1 cellular context compared by ENCODE assay signal in the genomic region with DNA sequence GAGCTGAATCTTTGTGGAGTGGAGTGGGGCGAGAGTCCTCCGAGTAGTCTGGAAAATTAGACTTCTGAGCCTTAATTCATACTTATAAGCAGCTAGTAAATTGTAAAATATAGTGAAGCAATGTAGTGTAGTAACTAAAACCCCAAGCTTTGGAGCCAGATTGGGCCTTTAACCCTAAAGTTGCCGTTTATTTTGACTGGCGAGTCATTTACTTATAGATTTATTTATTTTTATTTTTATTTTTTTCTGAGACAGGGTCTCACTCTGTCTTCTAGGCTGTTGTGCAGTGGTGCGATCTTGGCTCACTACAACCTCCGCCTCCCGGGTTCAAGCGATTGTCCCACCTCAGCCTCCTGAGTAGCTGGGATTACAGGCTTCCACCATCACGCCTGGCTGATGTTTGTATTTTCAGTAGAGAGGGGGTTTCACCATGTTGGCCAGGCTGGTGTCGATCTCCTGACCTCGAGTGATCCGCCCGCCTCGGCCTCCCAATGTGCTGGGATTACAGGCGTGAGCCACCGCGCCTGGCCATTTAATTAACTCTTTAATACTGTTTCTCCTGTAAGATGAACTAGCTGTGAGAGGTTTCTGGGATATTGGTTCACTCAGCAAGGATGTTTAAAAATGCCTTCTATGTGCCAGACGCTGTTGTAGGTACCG.
TF ChIP-seq lines count a peak whose summit lies in the region.

No MANE protein-coding gene starts in this region.

TF ChIP-seq in K562, 482 proteins besides CTCF, POLR2A, EP300 and RAD21 (continued from another document):
- TF ChIP-seq, protein P1, sequence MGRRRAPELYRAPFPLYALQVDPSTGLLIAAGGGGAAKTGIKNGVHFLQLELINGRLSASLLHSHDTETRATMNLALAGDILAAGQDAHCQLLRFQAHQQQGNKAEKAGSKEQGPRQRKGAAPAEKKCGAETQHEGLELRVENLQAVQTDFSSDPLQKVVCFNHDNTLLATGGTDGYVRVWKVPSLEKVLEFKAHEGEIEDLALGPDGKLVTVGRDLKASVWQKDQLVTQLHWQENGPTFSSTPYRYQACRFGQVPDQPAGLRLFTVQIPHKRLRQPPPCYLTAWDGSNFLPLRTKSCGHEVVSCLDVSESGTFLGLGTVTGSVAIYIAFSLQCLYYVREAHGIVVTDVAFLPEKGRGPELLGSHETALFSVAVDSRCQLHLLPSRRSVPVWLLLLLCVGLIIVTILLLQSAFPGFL (CRISPR knock-in tag; IDR thresholded peaks at IDR 0.05) = no peak
- TF ChIP-seq MCM5 (IDR thresholded peaks at IDR 0.05; ENCODE audit: low read depth) = no peak
- no peak for TF ChIP-seq RB1 (IDR thresholded peaks at IDR 0.05; ENCODE audit: low read depth)
- TF ChIP-seq, protein P2, sequence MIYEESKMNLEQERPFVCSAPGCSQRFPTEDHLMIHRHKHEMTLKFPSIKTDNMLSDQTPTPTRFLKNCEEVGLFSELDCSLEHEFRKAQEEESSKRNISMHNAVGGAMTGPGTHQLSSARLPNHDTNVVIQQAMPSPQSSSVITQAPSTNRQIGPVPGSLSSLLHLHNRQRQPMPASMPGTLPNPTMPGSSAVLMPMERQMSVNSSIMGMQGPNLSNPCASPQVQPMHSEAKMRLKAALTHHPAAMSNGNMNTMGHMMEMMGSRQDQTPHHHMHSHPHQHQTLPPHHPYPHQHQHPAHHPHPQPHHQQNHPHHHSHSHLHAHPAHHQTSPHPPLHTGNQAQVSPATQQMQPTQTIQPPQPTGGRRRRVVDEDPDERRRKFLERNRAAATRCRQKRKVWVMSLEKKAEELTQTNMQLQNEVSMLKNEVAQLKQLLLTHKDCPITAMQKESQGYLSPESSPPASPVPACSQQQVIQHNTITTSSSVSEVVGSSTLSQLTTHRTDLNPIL (CRISPR knock-in tag; IDR thresholded peaks at IDR 0.05) = no peak
- no peak for TF ChIP-seq ZNF253 (CRISPR knock-in tag; conservative IDR thresholded peaks at IDR 0.05)
- no peak for TF ChIP-seq SIRT6 (IDR thresholded peaks at IDR 0.05; ENCODE audit: low read depth, low read length)
- TF ChIP-seq ETV1 (tag; conservative IDR thresholded peaks at IDR 0.05; ENCODE audit: low read depth) = no peak
- TF ChIP-seq, protein P3, sequence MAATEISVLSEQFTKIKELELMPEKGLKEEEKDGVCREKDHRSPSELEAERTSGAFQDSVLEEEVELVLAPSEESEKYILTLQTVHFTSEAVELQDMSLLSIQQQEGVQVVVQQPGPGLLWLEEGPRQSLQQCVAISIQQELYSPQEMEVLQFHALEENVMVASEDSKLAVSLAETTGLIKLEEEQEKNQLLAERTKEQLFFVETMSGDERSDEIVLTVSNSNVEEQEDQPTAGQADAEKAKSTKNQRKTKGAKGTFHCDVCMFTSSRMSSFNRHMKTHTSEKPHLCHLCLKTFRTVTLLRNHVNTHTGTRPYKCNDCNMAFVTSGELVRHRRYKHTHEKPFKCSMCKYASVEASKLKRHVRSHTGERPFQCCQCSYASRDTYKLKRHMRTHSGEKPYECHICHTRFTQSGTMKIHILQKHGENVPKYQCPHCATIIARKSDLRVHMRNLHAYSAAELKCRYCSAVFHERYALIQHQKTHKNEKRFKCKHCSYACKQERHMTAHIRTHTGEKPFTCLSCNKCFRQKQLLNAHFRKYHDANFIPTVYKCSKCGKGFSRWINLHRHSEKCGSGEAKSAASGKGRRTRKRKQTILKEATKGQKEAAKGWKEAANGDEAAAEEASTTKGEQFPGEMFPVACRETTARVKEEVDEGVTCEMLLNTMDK (IDR thresholded peaks at IDR 0.05; ENCODE audit: borderline replicate concordance, insufficient read depth, low read depth, low read length, poor library complexity, severe bottlenecking) = no peak
- TF ChIP-seq, protein P4, sequence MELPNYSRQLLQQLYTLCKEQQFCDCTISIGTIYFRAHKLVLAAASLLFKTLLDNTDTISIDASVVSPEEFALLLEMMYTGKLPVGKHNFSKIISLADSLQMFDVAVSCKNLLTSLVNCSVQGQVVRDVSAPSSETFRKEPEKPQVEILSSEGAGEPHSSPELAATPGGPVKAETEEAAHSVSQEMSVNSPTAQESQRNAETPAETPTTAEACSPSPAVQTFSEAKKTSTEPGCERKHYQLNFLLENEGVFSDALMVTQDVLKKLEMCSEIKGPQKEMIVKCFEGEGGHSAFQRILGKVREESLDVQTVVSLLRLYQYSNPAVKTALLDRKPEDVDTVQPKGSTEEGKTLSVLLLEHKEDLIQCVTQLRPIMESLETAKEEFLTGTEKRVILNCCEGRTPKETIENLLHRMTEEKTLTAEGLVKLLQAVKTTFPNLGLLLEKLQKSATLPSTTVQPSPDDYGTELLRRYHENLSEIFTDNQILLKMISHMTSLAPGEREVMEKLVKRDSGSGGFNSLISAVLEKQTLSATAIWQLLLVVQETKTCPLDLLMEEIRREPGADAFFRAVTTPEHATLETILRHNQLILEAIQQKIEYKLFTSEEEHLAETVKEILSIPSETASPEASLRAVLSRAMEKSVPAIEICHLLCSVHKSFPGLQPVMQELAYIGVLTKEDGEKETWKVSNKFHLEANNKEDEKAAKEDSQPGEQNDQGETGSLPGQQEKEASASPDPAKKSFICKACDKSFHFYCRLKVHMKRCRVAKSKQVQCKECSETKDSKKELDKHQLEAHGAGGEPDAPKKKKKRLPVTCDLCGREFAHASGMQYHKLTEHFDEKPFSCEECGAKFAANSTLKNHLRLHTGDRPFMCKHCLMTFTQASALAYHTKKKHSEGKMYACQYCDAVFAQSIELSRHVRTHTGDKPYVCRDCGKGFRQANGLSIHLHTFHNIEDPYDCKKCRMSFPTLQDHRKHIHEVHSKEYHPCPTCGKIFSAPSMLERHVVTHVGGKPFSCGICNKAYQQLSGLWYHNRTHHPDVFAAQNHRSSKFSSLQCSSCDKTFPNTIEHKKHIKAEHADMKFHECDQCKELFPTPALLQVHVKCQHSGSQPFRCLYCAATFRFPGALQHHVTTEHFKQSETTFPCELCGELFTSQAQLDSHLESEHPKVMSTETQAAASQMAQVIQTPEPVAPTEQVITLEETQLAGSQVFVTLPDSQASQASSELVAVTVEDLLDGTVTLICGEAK (IDR thresholded peaks at IDR 0.05) = peak; percentile 15; the same call in 1 of the 2 replicates
- TF ChIP-seq, protein P4 (CRISPR knock-in tag; IDR thresholded peaks at IDR 0.05) = no peak
- TF ChIP-seq, protein P5, sequence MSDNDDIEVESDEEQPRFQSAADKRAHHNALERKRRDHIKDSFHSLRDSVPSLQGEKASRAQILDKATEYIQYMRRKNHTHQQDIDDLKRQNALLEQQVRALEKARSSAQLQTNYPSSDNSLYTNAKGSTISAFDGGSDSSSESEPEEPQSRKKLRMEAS (CRISPR knock-in tag; IDR thresholded peaks at IDR 0.05) = no peak
- TF ChIP-seq BDP1 (IDR thresholded peaks at IDR 0.05; ENCODE audit: insufficient read depth, insufficient read length) = no peak
- TF ChIP-seq ARNT (IDR thresholded peaks at IDR 0.05) = no peak; a peak in 1 of 4 replicates
- no peak for TF ChIP-seq TGIF2 (CRISPR knock-in tag; IDR thresholded peaks at IDR 0.05)
- TF ChIP-seq RBM17 (IDR thresholded peaks at IDR 0.05; ENCODE audit: borderline replicate concordance, low read depth, low read length) = no peak
- TF ChIP-seq, protein P6, sequence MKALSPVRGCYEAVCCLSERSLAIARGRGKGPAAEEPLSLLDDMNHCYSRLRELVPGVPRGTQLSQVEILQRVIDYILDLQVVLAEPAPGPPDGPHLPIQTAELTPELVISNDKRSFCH (CRISPR knock-in tag; IDR thresholded peaks at IDR 0.05) = no peak
- TF ChIP-seq, protein P6 (tag; IDR thresholded peaks at IDR 0.05) = no peak
- TF ChIP-seq PHF20 (IDR thresholded peaks at IDR 0.05; ENCODE audit: partially characterized antibody) = no peak
- no peak for TF ChIP-seq TCF3 (CRISPR knock-in tag; IDR thresholded peaks at IDR 0.05)
- no peak for TF ChIP-seq ZFX (CRISPR knock-in tag; IDR thresholded peaks at IDR 0.05)
- TF ChIP-seq CEBPB (tag; IDR thresholded peaks at IDR 0.05) = no peak
- TF ChIP-seq, protein P7, sequence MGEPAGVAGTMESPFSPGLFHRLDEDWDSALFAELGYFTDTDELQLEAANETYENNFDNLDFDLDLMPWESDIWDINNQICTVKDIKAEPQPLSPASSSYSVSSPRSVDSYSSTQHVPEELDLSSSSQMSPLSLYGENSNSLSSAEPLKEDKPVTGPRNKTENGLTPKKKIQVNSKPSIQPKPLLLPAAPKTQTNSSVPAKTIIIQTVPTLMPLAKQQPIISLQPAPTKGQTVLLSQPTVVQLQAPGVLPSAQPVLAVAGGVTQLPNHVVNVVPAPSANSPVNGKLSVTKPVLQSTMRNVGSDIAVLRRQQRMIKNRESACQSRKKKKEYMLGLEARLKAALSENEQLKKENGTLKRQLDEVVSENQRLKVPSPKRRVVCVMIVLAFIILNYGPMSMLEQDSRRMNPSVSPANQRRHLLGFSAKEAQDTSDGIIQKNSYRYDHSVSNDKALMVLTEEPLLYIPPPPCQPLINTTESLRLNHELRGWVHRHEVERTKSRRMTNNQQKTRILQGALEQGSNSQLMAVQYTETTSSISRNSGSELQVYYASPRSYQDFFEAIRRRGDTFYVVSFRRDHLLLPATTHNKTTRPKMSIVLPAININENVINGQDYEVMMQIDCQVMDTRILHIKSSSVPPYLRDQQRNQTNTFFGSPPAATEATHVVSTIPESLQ (CRISPR knock-in tag; IDR thresholded peaks at IDR 0.05) = no peak
- 0 out of 2 replicates have a peak, but pooled peaks have one; percentile 13 for TF ChIP-seq ZNF212 (CRISPR knock-in tag; IDR thresholded peaks at IDR 0.05)
- TF ChIP-seq ZC3H8 (IDR thresholded peaks at IDR 0.05) = no peak
- no peak for TF ChIP-seq ADNP (tag; IDR thresholded peaks at IDR 0.05)
- no peak for TF ChIP-seq KLF16 (IDR thresholded peaks at IDR 0.05)
- no peak for TF ChIP-seq DPF2 (IDR thresholded peaks at IDR 0.05)
- no peak for TF ChIP-seq ETV5 (CRISPR knock-in tag; IDR thresholded peaks at IDR 0.05; ENCODE audit: low read depth)
- no peak for TF ChIP-seq U2AF2 (optimal IDR thresholded peaks at IDR 0.05; ENCODE audit: low read depth, low read length)
- TF ChIP-seq ZNF766 (CRISPR knock-in tag; conservative IDR thresholded peaks at IDR 0.05) = no peak
- 0 out of 2 replicates have a peak, but pooled peaks have one; percentile 4 for TF ChIP-seq OTX1 (CRISPR knock-in tag; IDR thresholded peaks at IDR 0.05)
TF ChIP-seq in K562: peak in this region for 30.
